Comparison of ENCODE assay signal across 20 cellular contexts in the genomic region with DNA sequence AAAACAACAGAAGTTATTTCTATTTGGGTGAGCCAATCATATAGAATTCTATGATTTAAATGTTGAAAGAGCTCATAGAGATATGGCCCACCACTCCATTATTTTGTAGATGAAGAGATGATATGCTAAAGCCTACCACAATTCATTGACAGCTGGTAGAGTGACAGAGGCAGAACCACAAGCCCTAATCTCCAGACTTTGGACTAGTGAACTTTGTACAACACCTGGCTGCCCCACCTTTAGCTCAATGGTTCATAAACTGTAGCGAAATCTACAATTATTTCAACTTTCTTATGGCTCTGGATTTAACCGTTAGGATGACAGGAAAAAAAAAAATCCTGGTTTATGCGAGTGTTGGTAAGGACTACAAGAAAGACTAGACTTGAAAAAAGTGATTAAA. TPM values are rescaled to one million over a fixed set of nuclear protein-coding genes. Genes with fewer than 3 reads are reported as not detected.
DNase-seq lines count a peak whose midpoint lies in the region; ATAC-seq, FAIRE-seq and TF ChIP-seq lines count a peak whose summit lies in the region.
"Had no signal": no experiment of that assay in that cellular context is flagged by ENCODE, and none has a peak within 500 bp of the region (broad histone marks: within the 10 kb centered on the region; RNA-seq: fewer than 3 reads in every experiment).

No MANE protein-coding gene starts in this region.

- H4K5ac ChIP-seq in IMR-90 (ENCODE audit: low read depth, low read length) = no peak overlapping the region

- FAIRE-seq in urothelium cell line (lab: Jason Lieb, UNC) = no peak
- FAIRE-seq: A204.1, D721Med had no signal

- H3K4ac ChIP-seq in IMR-90 (ENCODE audit: low read depth, low read length) = no peak overlapping the region

- no TSS peak for BruUV-seq in IMR-90 (replicated peaks; lab: Mats Ljungman, UMichigan)

- no peak overlapping the region for H3K9ac ChIP-seq in IMR-90 (ENCODE audit: low read depth, low read length)
- H3K9ac ChIP-seq: BLaER1 had no signal

- no peak overlapping the region for H3K23ac ChIP-seq in IMR-90 (ENCODE audit: low read depth, low read length)

- no peak overlapping the region for H2BK5ac ChIP-seq in IMR-90 (ENCODE audit: low read depth, low read length, poor library complexity, severe bottlenecking)

- intact Hi-C loops in IMR-90 (cut with micrococcal nuclease) (no loop called here), mucosa of descending colon (cut with DNase I, micrococcal nuclease) (no loop called here), dorsolateral prefrontal cortex (cut with DNase I) (no loop called here)

- H2BK120ac ChIP-seq in IMR-90 (ENCODE audit: low read depth, low read length) = no peak overlapping the region

- H3K4me2 ChIP-seq in IMR-90 (ENCODE audit: low read depth, low read length) = no peak overlapping the region
- H3K4me2 ChIP-seq: BLaER1 had no signal

- H3K9me3 ChIP-seq in IMR-90 (ENCODE audit: control insufficient read depth, insufficient read depth, low read length) (no peaks in the 10 kb centered on the region), mucosa of descending colon (no peaks in the 10 kb centered on the region)
- H3K9me3 ChIP-seq: BLaER1, MG63 had no signal

- dilution Hi-C loops in IMR-90 (cut with HindIII; ENCODE audit: low sequenced_read_pairs, unreplicated experiment) = no loop called here

- WGBS in IMR-90 (ENCODE audit: extremely low coverage in 2 of 2, insufficient read length in 1 of 2), 2 experiments = no CpG with 5 or more reads among the region's 3 CpGs

- H2AK9ac ChIP-seq in IMR-90 (replicated peaks; ENCODE audit: low read depth, low read length, poor library complexity) = no peak overlapping the region

- H3K4me3 ChIP-seq in ACC112 (ENCODE audit: low read depth, low read length) (peak overlapping the region; percentile 49; the same call in 1 of the 2 replicates), IMR-90 (ENCODE audit: insufficient read depth, low read depth, low read length) (no peak overlapping the region), mucosa of descending colon (no peak overlapping the region), dorsolateral prefrontal cortex (no peak overlapping the region)
- H3K4me3 ChIP-seq: BLaER1, MG63 had no signal

- no peak overlapping the region; the same call in 1 of the 2 replicates for H3K18ac ChIP-seq in IMR-90 (ENCODE audit: low read depth, low read length)

- H3K9me1 ChIP-seq in IMR-90 (ENCODE audit: insufficient read depth, low read length) = no peaks in the 10 kb centered on the region

- H3K79me1 ChIP-seq in IMR-90 (ENCODE audit: low read depth in 1 of 2, low read length in 2 of 2) = no peaks in the 10 kb centered on the region

- H3K27me3 ChIP-seq in ACC112 (ENCODE audit: insufficient read depth, low read length) = no peaks in the 10 kb centered on the region
- H3K27me3 ChIP-seq in IMR-90 (ENCODE audit: control insufficient read depth, insufficient read depth, low read length) = no peaks in the 10 kb centered on the region
- H3K27me3 ChIP-seq in dorsolateral prefrontal cortex = peaks cover 0 to 3% (median 0%) of the 10 kb centered on the region in 45 donors
- H3K27me3 ChIP-seq: BLaER1, MG63 had no signal

- no peak for TF ChIP-seq POLR2A in IMR-90 (IDR thresholded peaks at IDR 0.05; ENCODE audit: low read depth, low read length)

- POLR2A ChIA-PET in IMR-90 (lab: Charles Lee; ENCODE audit: unreplicated experiment) = no interaction called here

- no peaks in the 10 kb centered on the region for H4K20me1 ChIP-seq in IMR-90 (ENCODE audit: insufficient read depth, low read length)
- H4K20me1 ChIP-seq: BLaER1 had no signal

- H2BK20ac ChIP-seq in IMR-90 (ENCODE audit: low read depth, low read length) = no peak overlapping the region

- no peak overlapping the region; the same call in 2 of the 3 replicates for H2BK15ac ChIP-seq in IMR-90 (ENCODE audit: low read depth, low read length)

- no peak overlapping the region for H2AK5ac ChIP-seq in IMR-90 (ENCODE audit: low read depth, low read length)

- CTCF ChIA-PET in IMR-90 (lab: Yijun Ruan, JAX) = interaction anchor here (1.0 kb wide), 2 partner anchors 8 to 12 kb away, joined by 3 read pairs; no protein-coding TSS in a partner anchor

- in situ Hi-C loops in IMR-90 (cut with MboI; ENCODE audit: low sequenced_read_pairs) = no loop called here

- H3K27ac ChIP-seq in ACC112 (ENCODE audit: low read depth, low read length) (peak overlapping the region; percentile 62), IMR-90 (ENCODE audit: insufficient read depth, low read length) (no peak overlapping the region), dorsolateral prefrontal cortex (no peak overlapping the region)
- H3K27ac ChIP-seq: BLaER1 had no signal

- H3K79me2 ChIP-seq in ACC112 (ENCODE audit: control insufficient read depth, insufficient read depth, low read length, unreplicated experiment) = no peaks in the 10 kb centered on the region

- peaks cover 38% of the 10 kb centered on the region for H3K4me1 ChIP-seq in ACC112 (ENCODE audit: control insufficient read depth, insufficient read depth, low read length, unreplicated experiment)
- peaks cover 1% of the 10 kb centered on the region for H3K4me1 ChIP-seq in IMR-90 (ENCODE audit: control insufficient read depth, insufficient read depth, low read length)
- H3K4me1 ChIP-seq in mucosa of descending colon (ENCODE audit: low read depth) = peaks cover 10% of the 10 kb centered on the region
- H3K4me1 ChIP-seq: BLaER1 had no signal

- no peak for TF ChIP-seq CTCF in IMR-90 (conservative IDR thresholded peaks at IDR 0.05; ENCODE audit: low read depth, low read length)
- no peak for TF ChIP-seq CTCF in mucosa of descending colon (IDR thresholded peaks at IDR 0.05)
- TF ChIP-seq CTCF in dorsolateral prefrontal cortex (IDR thresholded peaks at IDR 0.05 in 54 of 56, conservative IDR thresholded peaks at IDR 0.05 in 2 of 56; ENCODE audit: low read depth in 1 of 56, partially characterized antibody in 56 of 56) = no peak

- H3K36me3 ChIP-seq in ACC112 (ENCODE audit: insufficient read depth, low read length) = no peaks in the 10 kb centered on the region
- H3K36me3 ChIP-seq in IMR-90 (ENCODE audit: control insufficient read depth, insufficient read depth, low read length) = no peaks in the 10 kb centered on the region; the same call in 1 of the 2 replicates
- no peaks in the 10 kb centered on the region for H3K36me3 ChIP-seq in mucosa of descending colon (ENCODE audit: low read depth)
- H3K36me3 ChIP-seq: BLaER1, MG63 had no signal

- 0 out of 2 replicates have a peak overlapping the region, but pooled peaks have one; percentile 2 for H3K14ac ChIP-seq in IMR-90 (replicated peaks; ENCODE audit: low read depth, low read length)

- H3K56ac ChIP-seq in IMR-90 (ENCODE audit: extremely low read depth, insufficient read depth, low read length) = no peak overlapping the region

- TF ChIP-seq RAD21 in IMR-90 (IDR thresholded peaks at IDR 0.05; ENCODE audit: low read length) = no peak

- DNase-seq in IMR-90 (no peak), SW480 (ENCODE audit: low spot score) (peak; percentile 57), mucosa of descending colon (peak in 1 of 3 donors; percentile 75), SHP77 (lab: John Stamatoyannopoulos, UW) (no peak), GF-D8 (lab: John Stamatoyannopoulos, UW) (no peak), urothelium cell line (ENCODE audit: low spot score) (no peak), dorsolateral prefrontal cortex (no peak)
- DNase-seq: CD8-positive, alpha-beta T cell; DMS79; H7; NCI-H1048; NCI-H1436; NCI-H1930; NCI-H526 had no signal

- H2AFZ ChIP-seq in ACC112 (ENCODE audit: low read length, unreplicated experiment) (peak overlapping the region; percentile 23), IMR-90 (replicated peaks; ENCODE audit: low read length, poor library complexity) (no peak overlapping the region)

- no peak overlapping the region; a peak in 1 of 4 replicates for H4K8ac ChIP-seq in IMR-90 (ENCODE audit: low read depth in 2 of 2, low read length in 2 of 2)

- ATAC-seq in IMR-90 (ENCODE audit: low read depth) (no peak), mucosa of descending colon (peak; percentile 93)
- ATAC-seq: CD8-positive, alpha-beta T cell; Right ventricle myocardium inferior had no signal

- H4K91ac ChIP-seq in IMR-90 (ENCODE audit: insufficient read depth, low read depth, low read length) = no peak overlapping the region; the same call in 1 of the 2 replicates

TF ChIP-seq in IMR-90, 13 proteins besides CTCF, POLR2A, EP300 and RAD21:
- TF ChIP-seq FOS (IDR thresholded peaks at IDR 0.05; ENCODE audit: low read depth, low read length) (no peak), RFX5 (IDR thresholded peaks at IDR 0.05; ENCODE audit: low read depth, low read length) (no peak), BHLHE40 (IDR thresholded peaks at IDR 0.05; ENCODE audit: low read depth, low read length) (no peak), CHD1 (IDR thresholded peaks at IDR 0.05; ENCODE audit: low read depth, low read length) (no peak), MAZ (IDR thresholded peaks at IDR 0.05; ENCODE audit: borderline replicate concordance, low read depth, low read length) (no peak), RCOR1 (IDR thresholded peaks at IDR 0.05; ENCODE audit: insufficient replicate concordance, low read length) (no peak), MAFK (IDR thresholded peaks at IDR 0.05; ENCODE audit: low read depth, low read length) (no peak)
- TF ChIP-seq, protein P1, sequence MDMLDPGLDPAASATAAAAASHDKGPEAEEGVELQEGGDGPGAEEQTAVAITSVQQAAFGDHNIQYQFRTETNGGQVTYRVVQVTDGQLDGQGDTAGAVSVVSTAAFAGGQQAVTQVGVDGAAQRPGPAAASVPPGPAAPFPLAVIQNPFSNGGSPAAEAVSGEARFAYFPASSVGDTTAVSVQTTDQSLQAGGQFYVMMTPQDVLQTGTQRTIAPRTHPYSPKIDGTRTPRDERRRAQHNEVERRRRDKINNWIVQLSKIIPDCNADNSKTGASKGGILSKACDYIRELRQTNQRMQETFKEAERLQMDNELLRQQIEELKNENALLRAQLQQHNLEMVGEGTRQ (IDR thresholded peaks at IDR 0.05; ENCODE audit: low read depth, low read length) = no peak
- TF ChIP-seq, protein P2, sequence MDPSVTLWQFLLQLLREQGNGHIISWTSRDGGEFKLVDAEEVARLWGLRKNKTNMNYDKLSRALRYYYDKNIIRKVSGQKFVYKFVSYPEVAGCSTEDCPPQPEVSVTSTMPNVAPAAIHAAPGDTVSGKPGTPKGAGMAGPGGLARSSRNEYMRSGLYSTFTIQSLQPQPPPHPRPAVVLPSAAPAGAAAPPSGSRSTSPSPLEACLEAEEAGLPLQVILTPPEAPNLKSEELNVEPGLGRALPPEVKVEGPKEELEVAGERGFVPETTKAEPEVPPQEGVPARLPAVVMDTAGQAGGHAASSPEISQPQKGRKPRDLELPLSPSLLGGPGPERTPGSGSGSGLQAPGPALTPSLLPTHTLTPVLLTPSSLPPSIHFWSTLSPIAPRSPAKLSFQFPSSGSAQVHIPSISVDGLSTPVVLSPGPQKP (IDR thresholded peaks at IDR 0.05; ENCODE audit: borderline replicate concordance, low read depth, low read length) = no peak

RNA-seq across cellular contexts. Expression of a gene that starts 50.9 kb away (rescaled TPM):
- 2.0 and 2.2 TPM in 2 replicates for total RNA-seq in IMR-90 (2012; rRNA removed)
- polyA plus RNA-seq in IMR-90 (2012; rRNA removed) = 0.27 and 0.44 TPM in 2 replicates
- 0.12 and 0.24 TPM in 2 replicates for polyA plus RNA-seq in IMR-90 (2012; cell fraction: cytosol; rRNA removed)
- polyA plus RNA-seq in IMR-90 (2012; cell fraction: nucleus; rRNA removed; ENCODE audit: low replicate concordance) = 0.09 and 0.41 TPM in 2 replicates
- total RNA-seq in mucosa of descending colon = 10 to 100 TPM in 2 of 3 donors, 1 to 10 TPM in 1; 9.8 to 25.7 (median 14.4) TPM
- 1 to 10 TPM; 1.7 to 9.8 (median 4.9) TPM for total RNA-seq in dorsolateral prefrontal cortex
